ENCODE assay signal across 12 cellular contexts in the genomic region with DNA sequence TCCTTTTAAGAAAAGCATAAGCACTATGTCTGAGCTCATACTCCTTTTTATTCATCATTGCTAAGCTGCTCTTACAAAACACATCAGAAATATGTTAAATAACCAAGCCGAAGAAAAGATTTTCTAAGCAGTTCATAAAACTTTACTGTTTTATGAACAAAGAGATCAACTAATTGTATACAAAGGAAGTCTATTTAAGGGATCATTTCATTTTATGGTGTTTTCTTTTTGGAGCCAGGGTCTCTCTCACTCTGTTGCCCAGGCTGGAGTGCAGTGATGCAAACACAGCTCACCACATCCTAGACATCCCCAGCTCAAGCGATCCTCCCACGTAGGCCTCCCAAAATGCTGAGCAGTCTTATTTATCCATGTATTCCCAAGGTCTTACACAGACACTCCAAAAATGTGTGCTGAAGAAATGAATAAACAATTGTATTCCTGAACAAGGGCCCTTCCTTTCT. TPM values are rescaled to one million over a fixed set of nuclear protein-coding genes. Genes with fewer than 3 reads are reported as not detected.
DNase-seq lines count a peak whose midpoint lies in the region; ATAC-seq, FAIRE-seq and TF ChIP-seq lines count a peak whose summit lies in the region.
"Had no signal": no experiment of that assay in that cellular context is flagged by ENCODE, and none has a peak within 500 bp of the region (broad histone marks: within the 10 kb centered on the region; RNA-seq: fewer than 3 reads in every experiment).

No MANE protein-coding gene starts in this region.

- BruUV-seq in IMR-90 (replicated peaks; lab: Mats Ljungman, UMichigan) (no TSS peak), K562 (replicated peaks; lab: Mats Ljungman, UMichigan) (no TSS peak)

- H3K9me1 ChIP-seq in IMR-90 (ENCODE audit: insufficient read depth, low read length), result peaks cover 22% of the 10 kb centered on the region
- H3K9me1 ChIP-seq in K562 (ENCODE audit: control insufficient read depth, insufficient read depth, low read length), result no peaks in the 10 kb centered on the region

- H3K27ac ChIP-seq in IMR-90 (ENCODE audit: insufficient read depth, low read length) (peak overlapping the region; percentile 0; the same call in 1 of the 2 replicates), K562 (ENCODE audit: extremely low read depth, low read depth, low read length) (peak overlapping the region; percentile 24; the same call in 1 of the 3 replicates), thoracic aorta (peak overlapping the region; percentile 14 to 42)

- H4K20me1 ChIP-seq in IMR-90 (ENCODE audit: insufficient read depth, low read length) (peaks cover 71% of the 10 kb centered on the region), K562 (replicated peaks; ENCODE audit: control insufficient read depth, insufficient read depth, low read length) (peaks cover 5% of the 10 kb centered on the region)

- no peak overlapping the region for H4K5ac ChIP-seq in IMR-90 (ENCODE audit: low read depth, low read length)

- TF ChIP-seq RAD21 in IMR-90 (IDR thresholded peaks at IDR 0.05; ENCODE audit: low read length), result no peak
- no peak for TF ChIP-seq RAD21 in K562 (CRISPR knock-in tag; conservative IDR thresholded peaks at IDR 0.05 in 1 of 2, IDR thresholded peaks at IDR 0.05 in 1 of 2)

- POLR2A ChIA-PET in IMR-90 (lab: Charles Lee; ENCODE audit: unreplicated experiment) (interaction anchor here (0.6 kb wide), 1 partner anchor 31 kb away, joined by 12 read pairs; no protein-coding TSS in a partner anchor), K562 (lab: Yijun Ruan, JAX) (interaction anchor here (0.8 to 2.9 kb wide), 4 partner anchors 8 to 147 kb away, joined by 3 to 15 read pairs (median 4); partner anchors contain the start of gene HMGA1)

- H3K56ac ChIP-seq in IMR-90 (ENCODE audit: extremely low read depth, insufficient read depth, low read length), result no peak overlapping the region

- TF ChIP-seq CTCF in IMR-90 (conservative IDR thresholded peaks at IDR 0.05; ENCODE audit: low read depth, low read length), result no peak
- no peak for TF ChIP-seq CTCF in K562 (IDR thresholded peaks at IDR 0.05 in 2 of 3, conservative IDR thresholded peaks at IDR 0.05 in 1 of 3; ENCODE audit: insufficient read depth in 2 of 3, low read depth in 1 of 3, low read length in 3 of 3)
- no peak for TF ChIP-seq CTCF in thoracic aorta (IDR thresholded peaks at IDR 0.05)

- H3K14ac ChIP-seq in IMR-90 (replicated peaks; ENCODE audit: low read depth, low read length), result no peak overlapping the region

- no CpG with 5 or more reads among the region's 3 CpGs for WGBS in IMR-90 (ENCODE audit: extremely low coverage in 2 of 2, insufficient read length in 1 of 2), 2 experiments
- WGBS in K562 (ENCODE audit: insufficient coverage, low coverage, missing lambda C conversion rate), result 77% methylated on average over 3 of the region's 3 CpGs

- no peaks in the 10 kb centered on the region for H3K36me3 ChIP-seq in IMR-90 (ENCODE audit: control insufficient read depth, insufficient read depth, low read length)
- peaks cover 53% of the 10 kb centered on the region; the same call in 2 of the 3 replicates for H3K36me3 ChIP-seq in K562 (ENCODE audit: control insufficient read depth, insufficient read depth, low read length)
- H3K36me3 ChIP-seq in thoracic aorta, result no peaks in the 10 kb centered on the region

- peak overlapping the region; percentile 38 for H2BK5ac ChIP-seq in IMR-90 (ENCODE audit: low read depth, low read length, poor library complexity, severe bottlenecking)

- in situ Hi-C loops in IMR-90 (cut with MboI; ENCODE audit: low sequenced_read_pairs) (no loop called here), K562 (cut with MboI) (no loop called here)

- FAIRE-seq in K562 (lab: Jason Lieb, UNC) (no peak), RCC 7860 (lab: Jason Lieb, UNC) (no peak)

- H4K91ac ChIP-seq in IMR-90 (ENCODE audit: insufficient read depth, low read depth, low read length), result no peak overlapping the region

- H3K4me1 ChIP-seq in IMR-90 (ENCODE audit: control insufficient read depth, insufficient read depth, low read length) (peaks cover 12% of the 10 kb centered on the region), K562 (replicated peaks in 1 of 2; ENCODE audit: control insufficient read depth in 2 of 2, insufficient read depth in 2 of 2, low read length in 2 of 2) (peaks cover 5 to 19% of the 10 kb centered on the region in 2 experiments; a peak in 3 of 5 replicates), thoracic aorta (ENCODE audit: control insufficient read depth in 1 of 2, low read depth in 2 of 2) (peaks cover 19 to 23% of the 10 kb centered on the region in 2 donors)

- H3K27me3 ChIP-seq in IMR-90 (ENCODE audit: control insufficient read depth, insufficient read depth, low read length) (no peaks in the 10 kb centered on the region), K562 (ENCODE audit: control insufficient read depth in 2 of 2, insufficient read depth in 2 of 2, low read length in 2 of 2) (no peaks in the 10 kb centered on the region), thoracic aorta (replicated peaks; ENCODE audit: insufficient read depth) (no peaks in the 10 kb centered on the region)

- H3K9me3 ChIP-seq in IMR-90 (ENCODE audit: control insufficient read depth, insufficient read depth, low read length) (no peaks in the 10 kb centered on the region), K562 (replicated peaks; ENCODE audit: control insufficient read depth, insufficient read depth, low read depth, low read length) (no peaks in the 10 kb centered on the region), thoracic aorta (no peaks in the 10 kb centered on the region)

- H3K79me2 ChIP-seq in K562 (ENCODE audit: control insufficient read depth, insufficient read depth, low read length), result peaks cover 99% of the 10 kb centered on the region

- no peak overlapping the region for H2AK9ac ChIP-seq in IMR-90 (replicated peaks; ENCODE audit: low read depth, low read length, poor library complexity)

- H3K4me2 ChIP-seq in IMR-90 (ENCODE audit: low read depth, low read length) (no peak overlapping the region), K562 (ENCODE audit: insufficient read depth, low read length) (no peak overlapping the region)

- H4K8ac ChIP-seq in IMR-90 (ENCODE audit: low read depth in 2 of 2, low read length in 2 of 2), result no peak overlapping the region

- H3K18ac ChIP-seq in IMR-90 (ENCODE audit: low read depth, low read length), result no peak overlapping the region

- H3K4me3 ChIP-seq in IMR-90 (ENCODE audit: insufficient read depth, low read depth, low read length) (no peak overlapping the region), K562 (no peak overlapping the region), thoracic aorta (no peak overlapping the region)

- peaks cover 33 to 85% of the 10 kb centered on the region in 2 experiments for H3K79me1 ChIP-seq in IMR-90 (ENCODE audit: low read depth in 1 of 2, low read length in 2 of 2)

- dilution Hi-C loops in IMR-90 (cut with HindIII; ENCODE audit: low sequenced_read_pairs, unreplicated experiment), result no loop called here

- no peak overlapping the region for H3K23ac ChIP-seq in IMR-90 (ENCODE audit: low read depth, low read length)

- TF ChIP-seq POLR2A in IMR-90 (IDR thresholded peaks at IDR 0.05; ENCODE audit: low read depth, low read length) (no peak), K562 (conservative IDR thresholded peaks at IDR 0.05) (no peak)

- ATAC-seq in IMR-90 (ENCODE audit: low read depth) (peak; percentile 78), K562 (peak; percentile 16; the same call in 1 of the 3 replicates), thoracic aorta (ENCODE audit: insufficient number of reproducible peaks, low FRiP score, low read depth) (no peak), HG03175 (IDR thresholded peaks at IDR 0.05; ENCODE audit: unreplicated experiment) (no peak)

- H3K9ac ChIP-seq in IMR-90 (ENCODE audit: low read depth, low read length), result no peak overlapping the region
- H3K9ac ChIP-seq in K562 (ENCODE audit: insufficient read depth in 1 of 2, low read depth in 2 of 2, low read length in 2 of 2), result no peak overlapping the region

- intact Hi-C loops in IMR-90 (cut with micrococcal nuclease), result no loop called here
- intact Hi-C loops in K562 (cut with micrococcal nuclease), result no loop called here

- DNase-seq in IMR-90, result peak; percentile 86
- DNase-seq in K562 (ENCODE audit: extremely low read depth in 1 of 4, low spot score in 3 of 4), result no peak
- DNase-seq in left kidney (ENCODE audit: low read depth, low spot score), result peak; percentile 94
- no peak for DNase-seq in thoracic aorta (ENCODE audit: low spot score)
- no peak for DNase-seq in RCC 7860 (ENCODE audit: low spot score)
- no peak for DNase-seq in putamen (ENCODE audit: low spot score)
- DNase-seq in KG1 (lab: John Stamatoyannopoulos, UW), result no peak
- DNase-seq: activated CD4-positive, alpha-beta T cell treated with anti-CD3 and anti-CD28 coated beads for 4 hours; Right ventricle myocardium superior; stimulated activated CD4-positive, alpha-beta T cell treated with anti-CD3 and anti-CD28 coated beads, Interleukin-15, amount 100 ng/mL, for 24 hours; stimulated activated naive CD4-positive, alpha-beta T cell treated with Interleukin-2 at 50 U/mL for 16 hours had no signal

- H2BK120ac ChIP-seq in IMR-90 (ENCODE audit: low read depth, low read length), result no peak overlapping the region

- H2AFZ ChIP-seq in IMR-90 (replicated peaks; ENCODE audit: low read length, poor library complexity) (no peak overlapping the region), K562 (ENCODE audit: low read depth, low read length) (no peak overlapping the region)

- no peak overlapping the region for H2BK20ac ChIP-seq in IMR-90 (ENCODE audit: low read depth, low read length)

- H3K4ac ChIP-seq in IMR-90 (ENCODE audit: low read depth, low read length), result no peak overlapping the region; the same call in 1 of the 2 replicates

- no peak overlapping the region for H2AK5ac ChIP-seq in IMR-90 (ENCODE audit: low read depth, low read length)

- H2BK15ac ChIP-seq in IMR-90 (ENCODE audit: low read depth, low read length), result no peak overlapping the region

- TF ChIP-seq EP300 in K562 (IDR thresholded peaks at IDR 0.05; ENCODE audit: low read length), result no peak

- CTCF ChIA-PET in IMR-90 (lab: Yijun Ruan, JAX), result interaction anchor here (1.0 kb wide), 1 partner anchor 134 kb away, joined by 6 read pairs; no protein-coding TSS in a partner anchor
- CTCF ChIA-PET in K562 (lab: Yijun Ruan, JAX; ENCODE audit: low intra/inter-chr PET ratio), result no interaction called here

RNA-seq across cellular contexts. Expression of gene NUDT3, which starts 9.3 kb away (rescaled TPM):
- 17.2 and 21.4 TPM in 2 replicates for total RNA-seq in IMR-90 (2012; rRNA removed)
- polyA plus RNA-seq in IMR-90 (2012; rRNA removed), result 9.1 and 10.1 TPM in 2 replicates
- 3.8 and 4.5 TPM in 2 replicates for polyA plus RNA-seq in IMR-90 (2012; cell fraction: cytosol; rRNA removed)
- polyA plus RNA-seq in IMR-90 (2012; cell fraction: nucleus; rRNA removed; ENCODE audit: low replicate concordance), result 3.1 and 12.1 TPM in 2 replicates
- total RNA-seq in K562 (2011; cell fraction: chromatin; rRNA removed; ENCODE audit: low replicate concordance), result 19.3 and 42.2 TPM in 2 replicates
- 17.3 and 21.3 TPM in 2 replicates for total RNA-seq in K562 (2011; cell fraction: nucleolus; rRNA removed)
- 38.4 and 67.7 TPM in 2 replicates for total RNA-seq in K562 (2011; cell fraction: nucleoplasm; rRNA removed)
- total RNA-seq in K562 (2014; rRNA removed), result 47.3 and 51.0 TPM in 2 replicates
- 61.8 and 70.8 TPM in 2 replicates for total RNA-seq in K562 (2014; rRNA removed; fragmentation: Illumina TruSeq; extraction: Trizol)
- total RNA-seq in K562 (2015; rRNA removed; fragmentation: Illumina TruSeq; extraction: Trizol), result 57.2 and 59.8 TPM in 2 replicates
- total RNA-seq in K562 (2021), result 49.8 and 56.4 TPM in 2 replicates
- polyA plus RNA-seq in K562 (2011; rRNA removed), result 68.5 and 81.2 TPM in 2 replicates
- 29.2 and 49.7 TPM in 2 replicates for polyA plus RNA-seq in K562 (2011; cell fraction: cytosol; rRNA removed)
- polyA plus RNA-seq in K562 (2011; cell fraction: nucleus; rRNA removed), result 20.7 and 29.1 TPM in 2 replicates
- 15.2 and 19.2 TPM in 2 replicates for polyA plus RNA-seq in K562 (2012)
- polyA plus RNA-seq in K562 (2014; fragmentation: Illumina TruSeq; extraction: Trizol), result 54.8 and 56.0 TPM in 2 replicates
- polyA plus RNA-seq in K562 (2014; fragmentation: Nextera tagmentation; extraction: Ambion mirVana), result 10 to 100 TPM in 1 of 2 experiments, 1 to 10 TPM in 1; 5.4 to 57.7 TPM
- polyA plus RNA-seq in K562 (2014; rRNA removed), result 54.4 and 56.8 TPM in 2 replicates
- polyA minus RNA-seq in K562 (2011; rRNA and poly(A)+ RNA removed), result 105 and 133 TPM in 2 replicates
- polyA minus RNA-seq in K562 (2011; cell fraction: cytosol; rRNA and poly(A)+ RNA removed), result 46.1 and 59.9 TPM in 2 replicates
- 9.4 and 18.1 TPM in 2 replicates for polyA minus RNA-seq in K562 (2011; cell fraction: nucleus; rRNA and poly(A)+ RNA removed)
- total RNA-seq in thoracic aorta, result 10 to 100 TPM; 34.8 to 46.8 TPM

RNA-seq across cellular contexts. Expression of gene RPS10, which starts 42.7 kb away (rescaled TPM):
- 3,662 and 5,584 TPM in 2 replicates for total RNA-seq in IMR-90 (2012; rRNA removed)
- 4,105 and 5,462 TPM in 2 replicates for polyA plus RNA-seq in IMR-90 (2012; rRNA removed)
- 6,022 and 9,107 TPM in 2 replicates for polyA plus RNA-seq in IMR-90 (2012; cell fraction: cytosol; rRNA removed)
- 1,293 and 1,327 TPM in 2 replicates for polyA plus RNA-seq in IMR-90 (2012; cell fraction: nucleus; rRNA removed; ENCODE audit: low replicate concordance)
- total RNA-seq in K562 (2011; cell fraction: chromatin; rRNA removed; ENCODE audit: low replicate concordance), result 244 and 499 TPM in 2 replicates
- total RNA-seq in K562 (2011; cell fraction: nucleolus; rRNA removed), result 961 and 1,244 TPM in 2 replicates
- total RNA-seq in K562 (2011; cell fraction: nucleoplasm; rRNA removed), result 1,028 and 1,732 TPM in 2 replicates
- total RNA-seq in K562 (2014; rRNA removed), result 3,907 and 4,273 TPM in 2 replicates
- 2,809 and 3,197 TPM in 2 replicates for total RNA-seq in K562 (2014; rRNA removed; fragmentation: Illumina TruSeq; extraction: Trizol)
- total RNA-seq in K562 (2015; rRNA removed; fragmentation: Illumina TruSeq; extraction: Trizol), result 3,578 and 3,876 TPM in 2 replicates
- 3,062 and 3,200 TPM in 2 replicates for total RNA-seq in K562 (2021)
- polyA plus RNA-seq in K562 (2011; rRNA removed), result 5,201 and 6,397 TPM in 2 replicates
- 12,487 and 14,962 TPM in 2 replicates for polyA plus RNA-seq in K562 (2011; cell fraction: cytosol; rRNA removed)
- 1,847 and 2,630 TPM in 2 replicates for polyA plus RNA-seq in K562 (2011; cell fraction: nucleus; rRNA removed)
- polyA plus RNA-seq in K562 (2012), result 4,197 and 5,822 TPM in 2 replicates
- polyA plus RNA-seq in K562 (2014; fragmentation: Illumina TruSeq; extraction: Trizol), result 4,753 and 5,213 TPM in 2 replicates
- 1,000 to 10,000 TPM; 2,680 to 3,048 TPM for polyA plus RNA-seq in K562 (2014; fragmentation: Nextera tagmentation; extraction: Ambion mirVana)
- 4,615 and 5,251 TPM in 2 replicates for polyA plus RNA-seq in K562 (2014; rRNA removed)
- polyA minus RNA-seq in K562 (2011; rRNA and poly(A)+ RNA removed), result 2,379 and 2,522 TPM in 2 replicates
- 976 and 1,028 TPM in 2 replicates for polyA minus RNA-seq in K562 (2011; cell fraction: cytosol; rRNA and poly(A)+ RNA removed)
- polyA minus RNA-seq in K562 (2011; cell fraction: nucleus; rRNA and poly(A)+ RNA removed), result 203 and 375 TPM in 2 replicates
- 1,000 to 10,000 TPM in 1 of 2 donors, 100 to 1,000 TPM in 1; 975 to 1,344 TPM for total RNA-seq in thoracic aorta

Comparison
In these comparisons a context has a peak if more than half of its experiments do, and no peak if none do; other contexts are left out.
1. ATAC-seq: peak in IMR-90 (single experiment) and K562 (single experiment); none in thoracic aorta (single experiment) and HG03175 (single experiment).
2. DNase-seq: peak in IMR-90 (single experiment) and left kidney (single experiment); none in K562 (0 of 4), thoracic aorta (single experiment), RCC 7860 (single experiment), putamen (single experiment) and KG1 (single experiment).
3. Peak in every context shown above with its lines, with median percentiles within 50 percentile points of each other: H3K27ac ChIP-seq.